ENCODE assay signal across 10 cellular contexts in genomic region chr9:124852121-124852828, GRCh38. TPM values are rescaled to one million over a fixed set of nuclear protein-coding genes. Genes with fewer than 3 reads are reported as not detected.
DNase-seq lines count a peak whose midpoint lies in the region; ATAC-seq and TF ChIP-seq lines count a peak whose summit lies in the region.
"Had no signal": no experiment of that assay in that cellular context is flagged by ENCODE, and none has a peak within 500 bp of the region (broad histone marks: within the 10 kb centered on the region; RNA-seq: fewer than 3 reads in every experiment).

No MANE protein-coding gene starts in this region.

- peak overlapping the region; percentile 86 to 89 for H3K27ac Mint-ChIP-seq in natural killer cell

- peak overlapping the region; percentile 61; the same call in 1 of the 2 replicates for H3K4me3 ChIP-seq in AG04450 (ENCODE audit: low read depth, low read length)
- peak overlapping the region; percentile 61; the same call in 1 of the 2 replicates for H3K4me3 ChIP-seq in Karpas-422 (ENCODE audit: low read length)
- peak overlapping the region in 54 of 59 donors; percentile 31 to 70 (median 54) for H3K4me3 ChIP-seq in dorsolateral prefrontal cortex

- H4K20me1 ChIP-seq in Karpas-422 (ENCODE audit: insufficient read depth, low read depth, low read length), result peaks cover 2% of the 10 kb centered on the region; the same call in 1 of the 2 replicates

- no peaks in the 10 kb centered on the region for H3K9me2 ChIP-seq in Karpas-422 (replicated peaks; ENCODE audit: insufficient read depth, low read length)

- POLR2A ChIA-PET in AG04450 (lab: Yijun Ruan, JAX), result interaction anchor here (0.6 to 2.9 kb wide), 8 partner anchors 10 to 409 kb away, joined by 3 to 12 read pairs (median 3); partner anchors contain the start of genes GAPVD1 and NR6A1

- H3K27ac ChIP-seq in AG04450 (ENCODE audit: low read depth, low read length) (no peak overlapping the region), Karpas-422 (ENCODE audit: low read length) (no peak overlapping the region), dorsolateral prefrontal cortex (peak overlapping the region in 44 of 59 donors; percentile 14 to 83 (median 61))
- H3K27ac ChIP-seq: HL-60 had no signal

- no peak for DNase-seq in AG04450 (ENCODE audit: low read depth, low spot score)
- no peak for DNase-seq in Karpas-422
- DNase-seq in dorsolateral prefrontal cortex, result no peak
- no peak for DNase-seq in natural killer cell
- DNase-seq in NCI-H774 (lab: John Stamatoyannopoulos, UW), result no peak
- no peak for DNase-seq in SKM-1 (lab: John Stamatoyannopoulos, UW; ENCODE audit: unreplicated experiment)
- DNase-seq in effector CD8-positive, alpha-beta T cell (lab: John Stamatoyannopoulos, UW), result no peak

- no peaks in the 10 kb centered on the region for H3K36me3 Mint-ChIP-seq in natural killer cell

- TF ChIP-seq CTCF in AG04450 (IDR thresholded peaks at IDR 0.05; ENCODE audit: low read depth, low read length), result no peak
- no peak for TF ChIP-seq CTCF in dorsolateral prefrontal cortex (IDR thresholded peaks at IDR 0.05 in 54 of 56, conservative IDR thresholded peaks at IDR 0.05 in 2 of 56; ENCODE audit: low read depth in 1 of 56, partially characterized antibody in 56 of 56)
- no peak for TF ChIP-seq CTCF in natural killer cell (IDR thresholded peaks at IDR 0.05)

- H3K4me2 ChIP-seq in Karpas-422 (ENCODE audit: low read depth, low read length, poor library complexity, severe bottlenecking), result peak overlapping the region; percentile 65

- H3K36me3 ChIP-seq in Karpas-422 (ENCODE audit: insufficient read depth, low read length), result no peaks in the 10 kb centered on the region

- peaks cover 13 to 20% of the 10 kb centered on the region in 2 donors for H3K4me1 Mint-ChIP-seq in natural killer cell

- intact Hi-C loops in dorsolateral prefrontal cortex (cut with DNase I), result loop anchor here (1.0 to 5.0 kb wide), 4 partner anchors 40 to 235 kb away; no protein-coding TSS in a partner anchor
- intact Hi-C loops in natural killer cell (cut with micrococcal nuclease), result loop anchor here (5.0 kb wide), 1 partner anchor 235 kb away; no protein-coding TSS in a partner anchor

- H3K4me3 Mint-ChIP-seq in natural killer cell, result peak overlapping the region; percentile 82

- no peaks in the 10 kb centered on the region for H3K9me3 ChIP-seq in AG04450 (ENCODE audit: control insufficient read depth, insufficient read depth, low read length)
- H3K9me3 ChIP-seq in Karpas-422 (ENCODE audit: low read length), result no peaks in the 10 kb centered on the region

- ATAC-seq in natural killer cell, result no peak
- no peak for ATAC-seq in HG02571 (IDR thresholded peaks at IDR 0.05; ENCODE audit: unreplicated experiment)

- no peaks in the 10 kb centered on the region for H3K79me2 ChIP-seq in Karpas-422 (ENCODE audit: low read length)

- CTCF ChIA-PET in AG04450 (lab: Charles Lee), result interaction anchor here (0.6 to 13.2 kb wide), 29 partner anchors 10 to 523 kb away, joined by 3 to 674 read pairs (median 5); partner anchors contain the start of genes ARPC5L, NR6A1, OLFML2A and RPL35

- peak overlapping the region; percentile 59 for H3K9ac ChIP-seq in Karpas-422 (ENCODE audit: low read length)

- H3K27me3 Mint-ChIP-seq in natural killer cell (ENCODE audit: low read depth in 2 of 2), result no peaks in the 10 kb centered on the region

- H3K4me1 ChIP-seq in Karpas-422 (ENCODE audit: low read length), result peaks cover 9% of the 10 kb centered on the region

- peaks cover 3% of the 10 kb centered on the region for H3K27me3 ChIP-seq in AG04450 (ENCODE audit: control insufficient read depth, insufficient read depth, low read length)
- H3K27me3 ChIP-seq in Karpas-422 (ENCODE audit: low read length), result no peaks in the 10 kb centered on the region
- no peaks in the 10 kb centered on the region for H3K27me3 ChIP-seq in dorsolateral prefrontal cortex

- H3K9me3 Mint-ChIP-seq in natural killer cell, result no peaks in the 10 kb centered on the region

- H2AFZ ChIP-seq in Karpas-422 (ENCODE audit: low read length), result no peak overlapping the region

RNA-seq across cellular contexts. Expression of gene WDR38, which starts 1.0 kb away (rescaled TPM):
- not detected in 2 replicates for polyA plus RNA-seq in AG04450 (2011; rRNA removed)
- not detected in 2 replicates for polyA minus RNA-seq in AG04450 (2011; rRNA and poly(A)+ RNA removed)
- not detected in 2 replicates for total RNA-seq in Karpas-422 (2014; rRNA removed; shearing (Covaris generic); ENCODE audit: low replicate concordance)
- 1 to 10 TPM in 1 of 120 experiments, under 1 TPM in 20, not detected in 99; 0.36 to 1.2 (median 0.64) TPM for total RNA-seq in dorsolateral prefrontal cortex
- not detected for total RNA-seq in natural killer cell
- total RNA-seq: activated CD8-positive, alpha-beta memory T cell treated with anti-CD3 and anti-CD28 coated beads for 36 hours had no signal

RNA-seq across cellular contexts. Expression of gene RPL35, which starts 9.5 kb away (rescaled TPM):
- 1,392 and 2,283 TPM in 2 replicates for polyA plus RNA-seq in AG04450 (2011; rRNA removed)
- polyA minus RNA-seq in AG04450 (2011; rRNA and poly(A)+ RNA removed), result 210 and 338 TPM in 2 replicates
- 3,451 and 4,363 TPM in 2 replicates for total RNA-seq in Karpas-422 (2014; rRNA removed; shearing (Covaris generic); ENCODE audit: low replicate concordance)
- 100 to 1,000 TPM; 334 to 549 (median 424) TPM for total RNA-seq in dorsolateral prefrontal cortex
- 100 to 1,000 TPM; 716 to 896 (median 795) TPM for total RNA-seq in natural killer cell

RNA-seq across cellular contexts. Expression of gene ARPC5L, which starts 9.7 kb away (rescaled TPM):
- 45.8 and 62.0 TPM in 2 replicates for polyA plus RNA-seq in AG04450 (2011; rRNA removed)
- 17.5 and 18.3 TPM in 2 replicates for polyA minus RNA-seq in AG04450 (2011; rRNA and poly(A)+ RNA removed)
- total RNA-seq in Karpas-422 (2014; rRNA removed; shearing (Covaris generic); ENCODE audit: low replicate concordance), result 56.8 and 124 TPM in 2 replicates
- 10 to 100 TPM; 25.7 to 85.1 (median 57.9) TPM for total RNA-seq in dorsolateral prefrontal cortex
- 100 to 1,000 TPM; 131 to 169 (median 139) TPM for total RNA-seq in natural killer cell

Comparison
In these comparisons a context has a peak if more than half of its experiments do, and no peak if none do; other contexts are left out.
1. H3K27ac ChIP-seq: peak in dorsolateral prefrontal cortex (44 of 59); none in AG04450 (single experiment) and Karpas-422 (single experiment).
2. Peak in every context shown above with its lines, with median percentiles within 50 percentile points of each other: H3K4me3 ChIP-seq.